In the genomic region with DNA sequence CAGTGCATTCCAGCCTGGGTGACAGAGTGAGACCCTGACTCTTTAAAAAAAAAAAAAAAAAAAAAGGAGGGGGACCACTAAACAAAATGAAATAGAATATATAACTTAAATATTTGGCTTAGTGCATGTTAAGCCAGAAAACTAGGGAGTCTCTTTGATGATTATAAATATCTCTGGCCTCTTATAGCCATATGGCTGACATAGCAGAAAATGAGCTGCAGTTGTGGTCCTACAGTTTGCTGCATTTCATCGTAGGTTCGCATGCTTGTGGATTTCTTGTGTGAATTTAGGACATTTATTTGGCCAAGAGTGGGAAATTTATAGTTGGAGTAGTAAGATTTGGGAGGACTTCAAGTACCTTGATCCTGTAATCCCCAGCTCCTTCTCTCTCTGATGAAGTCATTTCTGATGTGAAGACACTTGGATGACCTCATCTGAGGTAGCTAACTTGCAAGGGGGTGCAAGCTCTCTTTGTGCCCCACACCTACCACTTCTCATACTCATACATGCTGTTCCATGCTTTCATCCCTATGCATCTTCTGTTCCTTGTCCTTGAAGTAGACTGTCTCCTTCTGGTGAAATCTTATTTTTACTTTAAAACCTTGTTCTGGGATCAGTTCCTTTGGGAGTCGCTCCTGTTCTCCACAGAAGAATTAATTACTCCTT, we compare ENCODE assay signal across 2 cellular contexts.
TF ChIP-seq lines count a peak whose summit lies in the region.

No MANE protein-coding gene starts in this region.

TF ChIP-seq in HepG2, 621 proteins besides CTCF, POLR2A, EP300 and RAD21:
- TF ChIP-seq DNMT1 (CRISPR knock-in tag; IDR thresholded peaks at IDR 0.05) (no peak), TFE3 (CRISPR knock-in tag; IDR thresholded peaks at IDR 0.05) (no peak), HNRNPH1 (optimal IDR thresholded peaks at IDR 0.05; ENCODE audit: low read depth, low read length) (no peak), ZNF446 (CRISPR knock-in tag; IDR thresholded peaks at IDR 0.05) (no peak), ZNF251 (CRISPR knock-in tag; IDR thresholded peaks at IDR 0.05) (no peak), ZNF431 (CRISPR knock-in tag; IDR thresholded peaks at IDR 0.05; ENCODE audit: borderline replicate concordance, low read depth) (no peak), CREM (IDR thresholded peaks at IDR 0.05) (no peak), CREM (CRISPR knock-in tag; IDR thresholded peaks at IDR 0.05) (no peak), MAFF (IDR thresholded peaks at IDR 0.05; ENCODE audit: low read depth, low read length) (0 out of 2 replicates have a peak, but pooled peaks have one; percentile 18), ZMAT5 (CRISPR knock-in tag; IDR thresholded peaks at IDR 0.05; ENCODE audit: borderline replicate concordance, low read depth) (no peak), PHF20 (CRISPR knock-in tag; IDR thresholded peaks at IDR 0.05) (no peak), ZNF557 (CRISPR knock-in tag; IDR thresholded peaks at IDR 0.05) (no peak), CCDC6 (CRISPR knock-in tag; IDR thresholded peaks at IDR 0.05) (no peak), TARDBP (CRISPR knock-in tag; IDR thresholded peaks at IDR 0.05) (no peak), NFYB (CRISPR knock-in tag; IDR thresholded peaks at IDR 0.05) (no peak), ZNF672 (CRISPR knock-in tag; IDR thresholded peaks at IDR 0.05) (no peak), SRY (CRISPR knock-in tag; IDR thresholded peaks at IDR 0.05) (no peak), MXD4 (CRISPR knock-in tag; IDR thresholded peaks at IDR 0.05) (no peak), ATF7 (IDR thresholded peaks at IDR 0.05) (peak; percentile 76), ATF7 (CRISPR knock-in tag; IDR thresholded peaks at IDR 0.05) (no peak), ZNF724P (CRISPR knock-in tag; IDR thresholded peaks at IDR 0.05; ENCODE audit: borderline replicate concordance) (no peak), MAFK (conservative IDR thresholded peaks at IDR 0.05 in 1 of 2, IDR thresholded peaks at IDR 0.05 in 1 of 2; ENCODE audit: low read length in 2 of 2) (peak in 1 of 2 experiments; percentile 53; a peak in 3 of 4 replicates)
- TF ChIP-seq, protein P1, sequence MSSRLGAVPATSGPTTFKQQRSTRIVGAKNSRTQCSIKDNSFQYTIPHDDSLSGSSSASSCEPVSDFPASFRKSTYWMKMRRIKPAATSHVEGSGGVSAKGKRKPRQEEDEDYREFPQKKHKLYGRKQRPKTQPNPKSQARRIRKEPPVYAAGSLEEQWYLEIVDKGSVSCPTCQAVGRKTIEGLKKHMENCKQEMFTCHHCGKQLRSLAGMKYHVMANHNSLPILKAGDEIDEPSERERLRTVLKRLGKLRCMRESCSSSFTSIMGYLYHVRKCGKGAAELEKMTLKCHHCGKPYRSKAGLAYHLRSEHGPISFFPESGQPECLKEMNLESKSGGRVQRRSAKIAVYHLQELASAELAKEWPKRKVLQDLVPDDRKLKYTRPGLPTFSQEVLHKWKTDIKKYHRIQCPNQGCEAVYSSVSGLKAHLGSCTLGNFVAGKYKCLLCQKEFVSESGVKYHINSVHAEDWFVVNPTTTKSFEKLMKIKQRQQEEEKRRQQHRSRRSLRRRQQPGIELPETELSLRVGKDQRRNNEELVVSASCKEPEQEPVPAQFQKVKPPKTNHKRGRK (CRISPR knock-in tag; IDR thresholded peaks at IDR 0.05): no peak
- TF ChIP-seq, protein P2, sequence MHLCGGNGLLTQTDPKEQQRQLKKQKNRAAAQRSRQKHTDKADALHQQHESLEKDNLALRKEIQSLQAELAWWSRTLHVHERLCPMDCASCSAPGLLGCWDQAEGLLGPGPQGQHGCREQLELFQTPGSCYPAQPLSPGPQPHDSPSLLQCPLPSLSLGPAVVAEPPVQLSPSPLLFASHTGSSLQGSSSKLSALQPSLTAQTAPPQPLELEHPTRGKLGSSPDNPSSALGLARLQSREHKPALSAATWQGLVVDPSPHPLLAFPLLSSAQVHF (CRISPR knock-in tag; IDR thresholded peaks at IDR 0.05): no peak
- TF ChIP-seq, protein P3, sequence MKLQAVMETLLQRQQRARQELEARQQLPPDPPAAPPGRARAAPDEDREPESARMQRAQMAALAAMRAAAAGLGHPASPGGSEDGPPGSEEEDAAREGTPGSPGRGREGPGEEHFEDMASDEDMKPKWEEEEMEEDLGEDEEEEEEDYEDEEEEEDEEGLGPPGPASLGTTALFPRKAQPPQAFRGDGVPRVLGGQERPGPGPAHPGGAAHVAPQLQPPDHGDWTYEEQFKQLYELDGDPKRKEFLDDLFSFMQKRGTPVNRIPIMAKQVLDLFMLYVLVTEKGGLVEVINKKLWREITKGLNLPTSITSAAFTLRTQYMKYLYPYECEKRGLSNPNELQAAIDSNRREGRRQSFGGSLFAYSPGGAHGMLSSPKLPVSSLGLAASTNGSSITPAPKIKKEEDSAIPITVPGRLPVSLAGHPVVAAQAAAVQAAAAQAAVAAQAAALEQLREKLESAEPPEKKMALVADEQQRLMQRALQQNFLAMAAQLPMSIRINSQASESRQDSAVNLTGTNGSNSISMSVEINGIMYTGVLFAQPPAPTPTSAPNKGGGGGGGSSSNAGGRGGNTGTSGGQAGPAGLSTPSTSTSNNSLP (IDR thresholded peaks at IDR 0.05; ENCODE audit: low read depth, low read length): no peak
- TF ChIP-seq, protein P4, sequence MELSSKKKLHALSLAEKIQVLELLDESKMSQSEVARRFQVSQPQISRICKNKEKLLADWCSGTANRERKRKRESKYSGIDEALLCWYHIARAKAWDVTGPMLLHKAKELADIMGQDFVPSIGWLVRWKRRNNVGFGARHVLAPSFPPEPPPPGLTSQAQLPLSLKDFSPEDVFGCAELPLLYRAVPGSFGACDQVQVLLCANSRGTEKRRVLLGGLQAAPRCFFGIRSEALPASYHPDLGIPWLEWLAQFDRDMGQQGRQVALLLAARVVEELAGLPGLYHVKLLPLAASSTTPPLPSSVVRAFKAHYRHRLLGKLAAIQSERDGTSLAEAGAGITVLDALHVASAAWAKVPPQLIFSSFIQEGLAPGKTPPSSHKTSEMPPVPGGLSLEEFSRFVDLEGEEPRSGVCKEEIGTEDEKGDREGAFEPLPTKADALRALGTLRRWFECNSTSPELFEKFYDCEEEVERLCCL (CRISPR knock-in tag; IDR thresholded peaks at IDR 0.05; ENCODE audit: borderline replicate concordance): no peak

TF ChIP-seq in GM12878, 131 proteins besides CTCF, POLR2A, EP300 and RAD21:
- no peak for TF ChIP-seq NR2F1 (conservative IDR thresholded peaks at IDR 0.05)
- TF ChIP-seq, protein P5, sequence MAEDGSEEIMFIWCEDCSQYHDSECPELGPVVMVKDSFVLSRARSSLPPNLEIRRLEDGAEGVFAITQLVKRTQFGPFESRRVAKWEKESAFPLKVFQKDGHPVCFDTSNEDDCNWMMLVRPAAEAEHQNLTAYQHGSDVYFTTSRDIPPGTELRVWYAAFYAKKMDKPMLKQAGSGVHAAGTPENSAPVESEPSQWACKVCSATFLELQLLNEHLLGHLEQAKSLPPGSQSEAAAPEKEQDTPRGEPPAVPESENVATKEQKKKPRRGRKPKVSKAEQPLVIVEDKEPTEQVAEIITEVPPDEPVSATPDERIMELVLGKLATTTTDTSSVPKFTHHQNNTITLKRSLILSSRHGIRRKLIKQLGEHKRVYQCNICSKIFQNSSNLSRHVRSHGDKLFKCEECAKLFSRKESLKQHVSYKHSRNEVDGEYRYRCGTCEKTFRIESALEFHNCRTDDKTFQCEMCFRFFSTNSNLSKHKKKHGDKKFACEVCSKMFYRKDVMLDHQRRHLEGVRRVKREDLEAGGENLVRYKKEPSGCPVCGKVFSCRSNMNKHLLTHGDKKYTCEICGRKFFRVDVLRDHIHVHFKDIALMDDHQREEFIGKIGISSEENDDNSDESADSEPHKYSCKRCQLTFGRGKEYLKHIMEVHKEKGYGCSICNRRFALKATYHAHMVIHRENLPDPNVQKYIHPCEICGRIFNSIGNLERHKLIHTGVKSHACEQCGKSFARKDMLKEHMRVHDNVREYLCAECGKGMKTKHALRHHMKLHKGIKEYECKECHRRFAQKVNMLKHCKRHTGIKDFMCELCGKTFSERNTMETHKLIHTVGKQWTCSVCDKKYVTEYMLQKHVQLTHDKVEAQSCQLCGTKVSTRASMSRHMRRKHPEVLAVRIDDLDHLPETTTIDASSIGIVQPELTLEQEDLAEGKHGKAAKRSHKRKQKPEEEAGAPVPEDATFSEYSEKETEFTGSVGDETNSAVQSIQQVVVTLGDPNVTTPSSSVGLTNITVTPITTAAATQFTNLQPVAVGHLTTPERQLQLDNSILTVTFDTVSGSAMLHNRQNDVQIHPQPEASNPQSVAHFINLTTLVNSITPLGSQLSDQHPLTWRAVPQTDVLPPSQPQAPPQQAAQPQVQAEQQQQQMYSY (CRISPR knock-in tag; IDR thresholded peaks at IDR 0.05): no peak
- TF ChIP-seq, protein P6, sequence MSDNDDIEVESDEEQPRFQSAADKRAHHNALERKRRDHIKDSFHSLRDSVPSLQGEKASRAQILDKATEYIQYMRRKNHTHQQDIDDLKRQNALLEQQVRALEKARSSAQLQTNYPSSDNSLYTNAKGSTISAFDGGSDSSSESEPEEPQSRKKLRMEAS (IDR thresholded peaks at IDR 0.05; ENCODE audit: low read depth, low read length): no peak
